26 cellular contexts compared by ENCODE assay signal in the genomic region with DNA sequence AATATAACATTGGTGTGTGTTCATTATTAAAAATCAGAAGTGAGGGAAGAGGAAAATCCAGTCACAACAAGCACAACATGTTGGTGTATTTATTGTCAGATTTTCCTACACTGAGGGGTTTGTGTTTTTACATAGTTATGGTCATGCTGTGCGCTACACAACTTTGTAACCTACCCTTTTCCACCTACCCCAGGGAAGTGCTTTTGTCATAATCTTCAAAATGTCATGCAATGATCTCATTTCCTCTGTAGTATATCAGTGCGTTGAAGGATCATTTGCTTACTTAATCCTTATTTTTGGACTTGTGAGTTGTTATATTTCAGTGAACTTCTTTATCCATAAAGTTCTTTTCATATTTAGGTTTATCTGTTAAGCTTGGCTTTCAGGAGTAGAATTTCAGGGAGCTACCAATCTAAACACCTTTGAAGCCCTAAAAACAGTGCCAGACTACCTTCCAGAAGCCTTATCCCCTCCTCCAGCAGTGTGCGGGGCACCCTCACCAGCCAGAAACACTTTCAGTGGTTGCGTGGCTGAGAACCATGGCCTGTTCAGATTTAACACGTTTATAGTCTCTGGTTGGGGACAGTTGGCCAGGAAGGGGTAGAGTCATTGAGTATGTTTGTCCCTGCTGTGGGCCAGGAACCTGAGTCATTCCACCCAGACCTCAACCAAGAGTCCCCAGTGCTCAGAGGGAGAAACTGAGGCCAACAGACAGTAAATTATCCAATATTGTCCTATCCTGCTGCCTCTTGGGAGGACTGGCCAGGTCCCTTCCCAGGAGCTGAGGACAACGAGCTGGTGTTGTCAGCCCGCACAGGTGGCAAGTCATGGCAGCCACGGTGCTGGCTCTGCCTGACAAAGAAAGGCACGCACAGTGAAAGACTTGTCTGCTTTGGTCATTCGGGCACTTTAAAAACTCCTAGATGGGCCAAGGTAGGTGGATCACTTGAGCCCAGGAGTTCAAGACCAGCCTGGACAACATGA. TPM values are rescaled to one million over a fixed set of nuclear protein-coding genes. Genes with fewer than 3 reads are reported as not detected.
DNase-seq lines count a peak whose midpoint lies in the region; ATAC-seq and TF ChIP-seq lines count a peak whose summit lies in the region.
"Had no signal": no experiment of that assay in that cellular context is flagged by ENCODE, and none has a peak within 500 bp of the region (broad histone marks: within the 10 kb centered on the region; RNA-seq: fewer than 3 reads in every experiment).

No MANE protein-coding gene starts in this region.

- peaks cover 4% of the 10 kb centered on the region for H3K36me3 Mint-ChIP-seq in activated naive CD8-positive, alpha-beta T cell treated with anti-CD3 and anti-CD28 coated beads, Interleukin-2, amount 50 U/mL, for 24 hours (ENCODE audit: low read depth)
- H3K36me3 Mint-ChIP-seq in activated naive CD8-positive, alpha-beta T cell treated with anti-CD3 and anti-CD28 coated beads for 36 hours = peaks cover 8% of the 10 kb centered on the region
- H3K36me3 Mint-ChIP-seq in T-helper 2 cell treated with Interferon-gamma antibody and Interleukin-4, amounts not matched to agents 5 μg/mL and 100 μg/mL, for 36 hours (ENCODE audit: low read depth) = peaks cover 1% of the 10 kb centered on the region
- peaks cover 19% of the 10 kb centered on the region for H3K36me3 Mint-ChIP-seq in stimulated activated naive CD8-positive, alpha-beta T cell treated with anti-CD3 and anti-CD28 coated beads, Interleukin-15, Interleukin-2, amounts not matched to agents 100 ng/mL and 50 ng/mL, for 24 hours (ENCODE audit: low read depth)
- H3K36me3 Mint-ChIP-seq in Calu3 (ENCODE audit: insufficient read depth, unreplicated experiment) = peaks cover 10% of the 10 kb centered on the region

- H3K9me3 Mint-ChIP-seq in activated naive CD8-positive, alpha-beta T cell treated with anti-CD3 and anti-CD28 coated beads, Interleukin-2, amount 50 U/mL, for 24 hours = no peaks in the 10 kb centered on the region
- H3K9me3 Mint-ChIP-seq in activated naive CD8-positive, alpha-beta T cell treated with anti-CD3 and anti-CD28 coated beads for 36 hours = no peaks in the 10 kb centered on the region
- H3K9me3 Mint-ChIP-seq in T-helper 2 cell treated with Interferon-gamma antibody and Interleukin-4, amounts not matched to agents 5 μg/mL and 100 μg/mL, for 36 hours = no peaks in the 10 kb centered on the region
- no peaks in the 10 kb centered on the region for H3K9me3 Mint-ChIP-seq in stimulated activated naive CD8-positive, alpha-beta T cell treated with anti-CD3 and anti-CD28 coated beads, Interleukin-15, Interleukin-2, amounts not matched to agents 100 ng/mL and 50 ng/mL, for 24 hours
- H3K9me3 Mint-ChIP-seq in Calu3 (ENCODE audit: low read depth, unreplicated experiment) = no peaks in the 10 kb centered on the region
- H3K9me3 Mint-ChIP-seq: nephron, T-cell had no signal

- TF ChIP-seq CTCF in fibroblast of pulmonary artery (IDR thresholded peaks at IDR 0.05; ENCODE audit: low read length, missing control alignments) (no peak), Calu3 (IDR thresholded peaks at IDR 0.05; ENCODE audit: unreplicated experiment) (no peak), foreskin keratinocyte (conservative IDR thresholded peaks at IDR 0.05) (no peak)

- DNase-seq in activated naive CD8-positive, alpha-beta T cell treated with anti-CD3 and anti-CD28 coated beads, Interleukin-2, amount 50 U/mL, for 24 hours = peak; percentile 7
- no peak for DNase-seq in activated naive CD8-positive, alpha-beta T cell treated with anti-CD3 and anti-CD28 coated beads for 36 hours
- peak; percentile 6 for DNase-seq in T-helper 2 cell treated with Interferon-gamma antibody and Interleukin-4, amounts not matched to agents 5 μg/mL and 100 μg/mL, for 36 hours (ENCODE audit: low spot score)
- peak; percentile 9 for DNase-seq in fibroblast of pulmonary artery (ENCODE audit: low read depth)
- DNase-seq in Calu3 = no peak
- DNase-seq in foreskin keratinocyte = no peak
- DNase-seq: activated CD4-positive, alpha-beta T cell treated with anti-CD3 and anti-CD28 coated beads, Interleukin-2, amount 50 U/mL, for 48 hours; activated CD4-positive, CD25-positive, alpha-beta regulatory T cell; activated gamma-delta T cell treated with Interleukin-2 at 50 U/mL for 16 hours; adrenal gland; body of pancreas; cerebellar nuclear complex; esophagus squamous epithelium; HCEC 1CT; NCI-H1048; NCI-H187; NCI-H2171; stimulated activated naive CD4-positive, alpha-beta T cell treated with Interleukin-2 at 50 U/mL for 16 hours; T-cell had no signal

- peak; percentile 65 for ATAC-seq in activated naive CD8-positive, alpha-beta T cell treated with anti-CD3 and anti-CD28 coated beads, Interleukin-2, amount 50 U/mL, for 24 hours
- ATAC-seq in GM21737 (IDR thresholded peaks at IDR 0.05; ENCODE audit: unreplicated experiment) = no peak
- no peak for ATAC-seq in foreskin keratinocyte
- ATAC-seq: body of pancreas, K562, T-cell had no signal

- H3K27me3 Mint-ChIP-seq in activated naive CD8-positive, alpha-beta T cell treated with anti-CD3 and anti-CD28 coated beads, Interleukin-2, amount 50 U/mL, for 24 hours = no peaks in the 10 kb centered on the region
- no peaks in the 10 kb centered on the region for H3K27me3 Mint-ChIP-seq in activated naive CD8-positive, alpha-beta T cell treated with anti-CD3 and anti-CD28 coated beads for 36 hours
- no peaks in the 10 kb centered on the region for H3K27me3 Mint-ChIP-seq in T-helper 2 cell treated with Interferon-gamma antibody and Interleukin-4, amounts not matched to agents 5 μg/mL and 100 μg/mL, for 36 hours (ENCODE audit: low read depth)
- H3K27me3 Mint-ChIP-seq in stimulated activated naive CD8-positive, alpha-beta T cell treated with anti-CD3 and anti-CD28 coated beads, Interleukin-15, Interleukin-2, amounts not matched to agents 100 ng/mL and 50 ng/mL, for 24 hours = no peaks in the 10 kb centered on the region
- no peaks in the 10 kb centered on the region for H3K27me3 Mint-ChIP-seq in Calu3 (ENCODE audit: unreplicated experiment)
- H3K27me3 Mint-ChIP-seq: T-cell had no signal

- no peaks in the 10 kb centered on the region for H3K27me3 ChIP-seq in foreskin keratinocyte
- H3K27me3 ChIP-seq: adrenal gland; BLaER1 treated with 17β-estradiol and CSF1 and Interleukin-3, amounts not matched to agents 10 nM and 100 nM; body of pancreas; esophagus squamous epithelium; hepatocyte; vagina had no signal

- CTCF ChIA-PET in Calu3 (lab: Charles Lee) = no interaction called here

- no peak overlapping the region for H3K4me3 Mint-ChIP-seq in activated naive CD8-positive, alpha-beta T cell treated with anti-CD3 and anti-CD28 coated beads, Interleukin-2, amount 50 U/mL, for 24 hours
- H3K4me3 Mint-ChIP-seq in activated naive CD8-positive, alpha-beta T cell treated with anti-CD3 and anti-CD28 coated beads for 36 hours = no peak overlapping the region
- no peak overlapping the region for H3K4me3 Mint-ChIP-seq in T-helper 2 cell treated with Interferon-gamma antibody and Interleukin-4, amounts not matched to agents 5 μg/mL and 100 μg/mL, for 36 hours
- H3K4me3 Mint-ChIP-seq in stimulated activated naive CD8-positive, alpha-beta T cell treated with anti-CD3 and anti-CD28 coated beads, Interleukin-15, Interleukin-2, amounts not matched to agents 100 ng/mL and 50 ng/mL, for 24 hours = no peak overlapping the region
- H3K4me3 Mint-ChIP-seq in Calu3 (ENCODE audit: low read depth, unreplicated experiment) = no peak overlapping the region
- H3K4me3 Mint-ChIP-seq: nephron, T-cell had no signal

- no peaks in the 10 kb centered on the region for H3K4me1 ChIP-seq in foreskin keratinocyte
- H3K4me1 ChIP-seq: body of pancreas had no signal

- BruUV-seq in Calu3 (replicated peaks; lab: Mats Ljungman, UMichigan) = no TSS peak

- intact Hi-C loops in Calu3 (cut with micrococcal nuclease; ENCODE audit: unreplicated experiment) = no loop called here

- no peak overlapping the region for H3K4me3 ChIP-seq in fibroblast of pulmonary artery (replicated peaks; ENCODE audit: low read depth, low read length)
- H3K4me3 ChIP-seq: adrenal gland; BLaER1 treated with 17β-estradiol and CSF1 and Interleukin-3, amounts not matched to agents 10 nM and 100 nM; body of pancreas; esophagus squamous epithelium; hepatocyte; K562; vagina had no signal

- H3K4me1 Mint-ChIP-seq in activated naive CD8-positive, alpha-beta T cell treated with anti-CD3 and anti-CD28 coated beads, Interleukin-2, amount 50 U/mL, for 24 hours = peaks cover 22% of the 10 kb centered on the region
- peaks cover 19% of the 10 kb centered on the region for H3K4me1 Mint-ChIP-seq in activated naive CD8-positive, alpha-beta T cell treated with anti-CD3 and anti-CD28 coated beads for 36 hours
- peaks cover 7% of the 10 kb centered on the region for H3K4me1 Mint-ChIP-seq in T-helper 2 cell treated with Interferon-gamma antibody and Interleukin-4, amounts not matched to agents 5 μg/mL and 100 μg/mL, for 36 hours (ENCODE audit: low read depth)
- peaks cover 14% of the 10 kb centered on the region for H3K4me1 Mint-ChIP-seq in stimulated activated naive CD8-positive, alpha-beta T cell treated with anti-CD3 and anti-CD28 coated beads, Interleukin-15, Interleukin-2, amounts not matched to agents 100 ng/mL and 50 ng/mL, for 24 hours (ENCODE audit: low read depth)
- no peaks in the 10 kb centered on the region for H3K4me1 Mint-ChIP-seq in Calu3 (ENCODE audit: low read depth, unreplicated experiment)

- no peak overlapping the region for H3K27ac ChIP-seq in foreskin keratinocyte
- H3K27ac ChIP-seq: body of pancreas, hepatocyte, vagina had no signal

- H3K27ac Mint-ChIP-seq in activated naive CD8-positive, alpha-beta T cell treated with anti-CD3 and anti-CD28 coated beads, Interleukin-2, amount 50 U/mL, for 24 hours = peak overlapping the region; percentile 25
- no peak overlapping the region for H3K27ac Mint-ChIP-seq in activated naive CD8-positive, alpha-beta T cell treated with anti-CD3 and anti-CD28 coated beads for 36 hours
- H3K27ac Mint-ChIP-seq in T-helper 2 cell treated with Interferon-gamma antibody and Interleukin-4, amounts not matched to agents 5 μg/mL and 100 μg/mL, for 36 hours = no peak overlapping the region
- peak overlapping the region; percentile 51 for H3K27ac Mint-ChIP-seq in stimulated activated naive CD8-positive, alpha-beta T cell treated with anti-CD3 and anti-CD28 coated beads, Interleukin-15, Interleukin-2, amounts not matched to agents 100 ng/mL and 50 ng/mL, for 24 hours
- H3K27ac Mint-ChIP-seq in Calu3 (ENCODE audit: unreplicated experiment) = no peak overlapping the region
- H3K27ac Mint-ChIP-seq: nephron, T-cell had no signal

RNA-seq across cellular contexts. Expression of a gene that starts 40.3 kb away (rescaled TPM):
- total RNA-seq in activated naive CD8-positive, alpha-beta T cell treated with anti-CD3 and anti-CD28 coated beads for 36 hours = 10 to 100 TPM; 19.1 to 19.9 TPM
- total RNA-seq in Calu3 (2022) (16.5 and 20.1 TPM in 2 replicates), foreskin keratinocyte (18.9 and 19.0 TPM in 2 replicates)
- polyA plus RNA-seq in foreskin keratinocyte = 6.6 and 7.9 TPM in 2 replicates

Comparison
In these comparisons a context has a peak if more than half of its experiments do, and no peak if none do; other contexts are left out.
1. DNase-seq: peak in activated naive CD8-positive, alpha-beta T cell treated with anti-CD3 and anti-CD28 coated beads, Interleukin-2, amount 50 U/mL, for 24 hours (single experiment), T-helper 2 cell treated with Interferon-gamma antibody and Interleukin-4, amounts not matched to agents 5 μg/mL and 100 μg/mL, for 36 hours (single experiment) and fibroblast of pulmonary artery (single experiment); none in activated naive CD8-positive, alpha-beta T cell treated with anti-CD3 and anti-CD28 coated beads for 36 hours (single experiment), Calu3 (single experiment) and foreskin keratinocyte (0 of 2).
2. H3K27ac Mint-ChIP-seq: peak in activated naive CD8-positive, alpha-beta T cell treated with anti-CD3 and anti-CD28 coated beads, Interleukin-2, amount 50 U/mL, for 24 hours (single experiment) and stimulated activated naive CD8-positive, alpha-beta T cell treated with anti-CD3 and anti-CD28 coated beads, Interleukin-15, Interleukin-2, amounts not matched to agents 100 ng/mL and 50 ng/mL, for 24 hours (single experiment); none in activated naive CD8-positive, alpha-beta T cell treated with anti-CD3 and anti-CD28 coated beads for 36 hours (single experiment), T-helper 2 cell treated with Interferon-gamma antibody and Interleukin-4, amounts not matched to agents 5 μg/mL and 100 μg/mL, for 36 hours (single experiment) and Calu3 (single experiment).